In genomic region chr2:230983566-230983965, GRCh38 we compare ENCODE assay signal across 24 cellular contexts. TPM values are rescaled to one million over a fixed set of nuclear protein-coding genes. Genes with fewer than 3 reads are reported as not detected.
"Had no signal": no experiment of that assay in that cellular context is flagged by ENCODE, and none has a peak within 500 bp of the region (broad histone marks: within the 10 kb centered on the region; RNA-seq: fewer than 3 reads in every experiment).

No MANE protein-coding gene starts in this region.

- DNase-seq: activated CD4-positive, alpha-beta T cell treated with anti-CD3 and anti-CD28 coated beads for 4 hours; activated naive CD4-positive, alpha-beta T cell treated with anti-CD3 and anti-CD28 coated beads for 36 hours; aorta; brain microvascular endothelial cell; central memory CD4-positive, alpha-beta T cell; dorsolateral prefrontal cortex; foreskin fibroblast; left cardiac atrium; mesenchymal stem cell; mucosa of descending colon; naive B cell; ovary; psoas muscle; right cardiac atrium; stimulated activated CD4-positive, alpha-beta T cell treated with anti-CD3 and anti-CD28 coated beads, Interleukin-2, amount 100 ng/mL, for 24 hours; SW 1271; upper lobe of right lung; WERI-Rb-1 had no signal

- H3K4me3 Mint-ChIP-seq: activated naive CD4-positive, alpha-beta T cell treated with anti-CD3 and anti-CD28 coated beads for 36 hours; naive B cell had no signal

- H3K36me3 Mint-ChIP-seq: naive B cell had no signal

- FAIRE-seq: colon, islet of Langerhans had no signal

- H3K4me2 ChIP-seq: hepatocyte had no signal

- H3K9me3 ChIP-seq: mucosa of descending colon, ovary, psoas muscle, upper lobe of right lung had no signal

- H3K27ac ChIP-seq: brain microvascular endothelial cell, dorsolateral prefrontal cortex, epithelial cell of prostate, hepatocyte, ovary, psoas muscle, upper lobe of right lung, WERI-Rb-1 had no signal

- H3K27me3 ChIP-seq: brain microvascular endothelial cell, hepatocyte, ovary had no signal

- H3K36me3 ChIP-seq: brain microvascular endothelial cell, ovary, upper lobe of right lung, WERI-Rb-1 had no signal

- H3K79me2 ChIP-seq: hepatocyte had no signal

- H2AFZ ChIP-seq: hepatocyte had no signal

- H3K4me3 ChIP-seq: dorsolateral prefrontal cortex, hepatocyte, mucosa of descending colon, ovary, psoas muscle, upper lobe of right lung had no signal

- H3K9me3 Mint-ChIP-seq: activated naive CD4-positive, alpha-beta T cell treated with anti-CD3 and anti-CD28 coated beads for 36 hours; naive B cell had no signal

- H3K27ac Mint-ChIP-seq: activated naive CD4-positive, alpha-beta T cell treated with anti-CD3 and anti-CD28 coated beads for 36 hours; naive B cell had no signal

- ATAC-seq: left cardiac atrium, mucosa of descending colon, psoas muscle, right cardiac atrium, upper lobe of right lung had no signal

RNA-seq across cellular contexts. Expression of gene SPATA3, which starts 12.4 kb away (rescaled TPM):
- total RNA-seq: activated naive CD4-positive, alpha-beta T cell treated with anti-CD3 and anti-CD28 coated beads for 36 hours; aorta; hepatocyte; left cardiac atrium; mucosa of descending colon; ovary; psoas muscle; right cardiac atrium; skeletal muscle tissue; upper lobe of right lung had no signal
- polyA plus RNA-seq: aorta, hepatocyte, ovary, psoas muscle, right cardiac atrium, thymus had no signal

RNA-seq across cellular contexts. Expression of gene C2orf72, which starts 53.8 kb away (rescaled TPM):
- total RNA-seq: activated naive CD4-positive, alpha-beta T cell treated with anti-CD3 and anti-CD28 coated beads for 36 hours had no signal

RNA-seq across cellular contexts. Expression of gene GPR55, which starts 58.5 kb away (rescaled TPM):
- total RNA-seq: skeletal muscle tissue had no signal
- polyA plus RNA-seq: aorta, hepatocyte, right cardiac atrium had no signal
